24 cellular contexts compared by ENCODE assay signal in the genomic region with DNA sequence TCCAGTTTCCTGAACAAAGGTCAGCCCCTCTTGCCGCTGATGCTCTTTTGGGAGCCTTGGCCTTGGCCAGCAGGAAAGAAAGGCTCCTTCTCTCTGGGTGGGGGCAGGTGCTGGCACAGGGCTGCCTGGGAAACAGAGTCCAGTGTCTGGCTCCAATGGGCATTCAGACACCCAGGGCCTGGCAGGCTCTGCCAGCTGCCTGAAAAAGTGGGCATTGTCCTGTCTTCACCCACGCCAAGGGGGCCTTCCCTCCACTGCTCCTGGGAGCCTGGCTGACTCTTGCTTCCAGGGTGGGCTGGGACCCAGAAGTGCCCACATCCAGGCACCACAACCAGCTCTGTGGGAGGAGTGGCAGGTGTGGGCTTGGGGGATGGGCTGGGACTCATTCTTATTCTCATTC.
DNase-seq lines count a peak whose midpoint lies in the region; TF ChIP-seq lines count a peak whose summit lies in the region.
"Had no signal": no experiment of that assay in that cellular context is flagged by ENCODE, and none has a peak within 500 bp of the region (broad histone marks: within the 10 kb centered on the region; RNA-seq: fewer than 3 reads in every experiment).

No MANE protein-coding gene starts in this region.

- H3K36me3 Mint-ChIP-seq in brain: no peaks in the 10 kb centered on the region
- H3K36me3 Mint-ChIP-seq: CD4-positive, alpha-beta memory T cell had no signal

- peak in 9 of 14 donors; percentile 12 to 68 (median 49) for DNase-seq in C1 segment of cervical spinal cord (lab: John Stamatoyannopoulos, UW)
- peak; percentile 47 for DNase-seq in midbrain (lab: John Stamatoyannopoulos, UW)
- peak; percentile 13 for DNase-seq in superior temporal gyrus (ENCODE audit: extremely low spot score)
- DNase-seq in ecto neural progenitor cell (ENCODE audit: low spot score): no peak
- DNase-seq in SIG-M5 (lab: John Stamatoyannopoulos, UW): no peak
- no peak for DNase-seq in kidney glomerular epithelial cell (lab: John Stamatoyannopoulos, UW)
- DNase-seq: BE2C; Caco-2; CD4-positive, alpha-beta memory T cell; DMS 273 treated with DMSO at 0.1 percent for 48 hours; DMS79 treated with DMSO at 0.1 percent for 48 hours; H9; KBM-7; NCI-H1092; NCI-H146; NCI-H2029; NCI-H2227 treated with DMSO at 0.1 percent for 48 hours; NCI-H510A; NCI-H748 treated with DMSO at 0.1 percent for 48 hours; PC-9; RPMI8226; SHP77; SK-N-SH had no signal

- H3K4me3 Mint-ChIP-seq in brain: peak overlapping the region in 1 of 5 experiments; percentile 49
- H3K4me3 Mint-ChIP-seq: CD4-positive, alpha-beta memory T cell; H9 had no signal

- peaks cover 12% of the 10 kb centered on the region for H3K27me3 Mint-ChIP-seq in brain

- peak overlapping the region in 4 of 5 experiments; percentile 67 to 92 (median 84) for H3K27ac Mint-ChIP-seq in brain
- H3K27ac Mint-ChIP-seq: CD4-positive, alpha-beta memory T cell; H9 had no signal

- H3K4me1 Mint-ChIP-seq in brain: peaks cover 68% of the 10 kb centered on the region

- peaks cover 0 to 7% (median 0%) of the 10 kb centered on the region in 5 experiments for H3K9me3 Mint-ChIP-seq in brain
- H3K9me3 Mint-ChIP-seq: CD4-positive, alpha-beta memory T cell; H9 had no signal

- no peak for TF ChIP-seq CTCF in brain (conservative IDR thresholded peaks at IDR 0.05)

Comparison
In these comparisons a context has a peak if more than half of its experiments do, and no peak if none do; other contexts are left out.
1. DNase-seq: peak in C1 segment of cervical spinal cord (9 of 14), midbrain (single experiment) and superior temporal gyrus (single experiment); none in ecto neural progenitor cell (single experiment), SIG-M5 (single experiment) and kidney glomerular epithelial cell (single experiment).